In the genomic region with DNA sequence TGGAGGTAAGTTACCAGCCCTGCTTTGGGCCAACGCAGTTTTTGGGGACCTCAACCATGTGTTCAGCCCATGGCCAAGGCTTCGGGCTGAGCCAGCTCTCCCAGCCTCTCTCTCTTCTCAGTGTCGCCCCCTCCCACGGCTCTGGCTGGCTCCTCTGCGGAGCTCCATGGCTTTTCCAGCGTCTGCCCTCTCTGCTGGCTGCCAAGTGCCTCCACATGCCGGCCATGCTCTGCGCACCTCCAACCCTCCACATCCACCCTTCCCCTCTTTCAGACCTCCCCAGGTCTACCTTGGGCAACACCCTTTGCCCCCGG, we compare ENCODE assay signal across 11 cellular contexts. TPM values are rescaled to one million over a fixed set of nuclear protein-coding genes. Genes with fewer than 3 reads are reported as not detected.
DNase-seq lines count a peak whose midpoint lies in the region; TF ChIP-seq lines count a peak whose summit lies in the region.
"Had no signal": no experiment of that assay in that cellular context is flagged by ENCODE, and none has a peak within 500 bp of the region (broad histone marks: within the 10 kb centered on the region; RNA-seq: fewer than 3 reads in every experiment).

No MANE protein-coding gene starts in this region.

- no peak overlapping the region for H2AFZ ChIP-seq in Karpas-422 (ENCODE audit: low read length)

- H3K27me3 ChIP-seq in Karpas-422 (ENCODE audit: low read length) (no peaks in the 10 kb centered on the region), neutrophil (no peaks in the 10 kb centered on the region)
- H3K27me3 ChIP-seq: pancreas, SJCRH30 had no signal

- peaks cover 72% of the 10 kb centered on the region for H3K4me1 Mint-ChIP-seq in dendritic cell treated with granulocyte-macrophage colony-stimulating factor and Interleukin-4, amounts not matched to agents 40 ng/mL and 50 ng/mL, for 4 days (ENCODE audit: low read depth)

- H3K9ac ChIP-seq in Karpas-422 (ENCODE audit: low read length) = no peak overlapping the region

- H3K27ac ChIP-seq in Karpas-422 (ENCODE audit: low read length) = 0 out of 2 replicates have a peak overlapping the region, but pooled peaks have one; percentile 14
- H3K27ac ChIP-seq in neutrophil = peak overlapping the region; percentile 93
- H3K27ac ChIP-seq: pancreas, SJCRH30 had no signal

- no peaks in the 10 kb centered on the region for H3K9me3 Mint-ChIP-seq in dendritic cell treated with granulocyte-macrophage colony-stimulating factor and Interleukin-4, amounts not matched to agents 40 ng/mL and 50 ng/mL, for 4 days

- H3K27me3 Mint-ChIP-seq in dendritic cell treated with granulocyte-macrophage colony-stimulating factor and Interleukin-4, amounts not matched to agents 40 ng/mL and 50 ng/mL, for 4 days = no peaks in the 10 kb centered on the region

- peak overlapping the region; percentile 77 for H3K27ac Mint-ChIP-seq in dendritic cell treated with granulocyte-macrophage colony-stimulating factor and Interleukin-4, amounts not matched to agents 40 ng/mL and 50 ng/mL, for 4 days

- peaks cover 83% of the 10 kb centered on the region for H3K36me3 Mint-ChIP-seq in dendritic cell treated with granulocyte-macrophage colony-stimulating factor and Interleukin-4, amounts not matched to agents 40 ng/mL and 50 ng/mL, for 4 days (ENCODE audit: low read depth)

- no peak for DNase-seq in GM10266 (ENCODE audit: extremely low spot score)
- DNase-seq in Karpas-422 = no peak
- no peak for DNase-seq in stimulated activated CD4-positive, alpha-beta T cell treated with anti-CD3 and anti-CD28 coated beads, Interleukin-12 subunit alpha, Interleukin-12 subunit beta, amount 100 ng/mL, for 4 hours
- DNase-seq in GF-D8 (lab: John Stamatoyannopoulos, UW) = no peak
- DNase-seq in posterior cingulate gyrus = no peak
- no peak for DNase-seq in UCSD-AML1 (lab: John Stamatoyannopoulos, UW; ENCODE audit: unreplicated experiment)
- DNase-seq: NCI-H2171 treated with DMSO at 0.1 percent for 48 hours, SJCRH30 had no signal

- peaks cover 11% of the 10 kb centered on the region; the same call in 1 of the 2 replicates for H4K20me1 ChIP-seq in Karpas-422 (ENCODE audit: insufficient read depth, low read depth, low read length)

- H3K4me3 ChIP-seq in Karpas-422 (ENCODE audit: low read length) (no peak overlapping the region), neutrophil (ENCODE audit: low read depth in 1 of 2, low read length in 1 of 2) (peak overlapping the region; percentile 80 to 92)
- H3K4me3 ChIP-seq: pancreas, SJCRH30 had no signal

- TF ChIP-seq CTCF in GM10266 (IDR thresholded peaks at IDR 0.05; ENCODE audit: control insufficient read depth, insufficient read depth, low read depth, missing control alignments) (peak; percentile 18), neutrophil (IDR thresholded peaks at IDR 0.05) (no peak)

- peaks cover 92% of the 10 kb centered on the region for H3K79me2 ChIP-seq in Karpas-422 (ENCODE audit: low read length)

- H3K4me1 ChIP-seq in Karpas-422 (ENCODE audit: low read length) = peaks cover 53% of the 10 kb centered on the region
- peaks cover 77 to 82% of the 10 kb centered on the region in 2 experiments for H3K4me1 ChIP-seq in neutrophil (ENCODE audit: control insufficient read depth in 1 of 2, insufficient read depth in 1 of 2, low read depth in 1 of 2, low read length in 1 of 2)

- H3K4me3 Mint-ChIP-seq in dendritic cell treated with granulocyte-macrophage colony-stimulating factor and Interleukin-4, amounts not matched to agents 40 ng/mL and 50 ng/mL, for 4 days = peak overlapping the region; percentile 41

- H3K36me3 ChIP-seq in Karpas-422 (ENCODE audit: insufficient read depth, low read length) (peaks cover 29% of the 10 kb centered on the region), neutrophil (peaks cover 42% of the 10 kb centered on the region)
- H3K36me3 ChIP-seq: pancreas, SJCRH30 had no signal

- H3K4me2 ChIP-seq in Karpas-422 (ENCODE audit: low read depth, low read length, poor library complexity, severe bottlenecking) = no peak overlapping the region

- intact Hi-C loops in dendritic cell treated with granulocyte-macrophage colony-stimulating factor and Interleukin-4, amounts not matched to agents 40 ng/mL and 50 ng/mL, for 4 days (cut with micrococcal nuclease) = no loop called here
- intact Hi-C loops in posterior cingulate gyrus (cut with DNase I) = no loop called here

- no peaks in the 10 kb centered on the region for H3K9me2 ChIP-seq in Karpas-422 (replicated peaks; ENCODE audit: insufficient read depth, low read length)

- H3K9me3 ChIP-seq in Karpas-422 (ENCODE audit: low read length) (no peaks in the 10 kb centered on the region), neutrophil (no peaks in the 10 kb centered on the region)
- H3K9me3 ChIP-seq: pancreas, SJCRH30 had no signal

RNA-seq across cellular contexts. Expression of gene COTL1, which starts 23.2 kb away (rescaled TPM):
- total RNA-seq in Karpas-422 (2014; rRNA removed; shearing (Covaris generic); ENCODE audit: low replicate concordance) = 162 and 215 TPM in 2 replicates

RNA-seq across cellular contexts. Expression of gene KLHL36, which starts 53.6 kb away (rescaled TPM):
- total RNA-seq in Karpas-422 (2014; rRNA removed; shearing (Covaris generic); ENCODE audit: low replicate concordance) = 25.6 and 35.4 TPM in 2 replicates
